ENCODE assay signal across 8 cellular contexts in the genomic region with DNA sequence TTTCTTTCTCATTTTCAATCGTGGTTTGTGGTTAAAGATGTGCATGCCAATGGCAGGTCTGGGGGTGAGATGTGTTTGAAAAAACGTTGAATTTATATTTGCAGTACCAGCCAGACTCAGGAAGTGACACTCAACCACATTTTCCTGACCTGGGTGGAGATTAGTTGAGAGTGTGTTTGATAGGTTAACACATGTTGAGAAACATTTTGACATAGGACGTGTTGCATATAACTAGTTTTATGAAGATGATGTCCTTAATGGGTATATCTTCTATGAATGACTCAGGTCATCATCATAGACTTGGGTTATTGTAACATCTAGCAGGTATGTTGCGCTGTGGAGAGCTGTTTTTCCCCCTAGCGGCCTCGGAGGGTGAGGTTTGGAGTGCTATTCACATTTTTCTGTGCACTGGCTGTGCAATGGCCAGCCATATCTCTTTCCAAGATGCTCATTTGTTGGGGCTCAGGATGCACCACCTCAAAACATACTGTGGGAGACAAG. TPM values are rescaled to one million over a fixed set of nuclear protein-coding genes. Genes with fewer than 3 reads are reported as not detected.
A peak's percentile ranks its signal among the peaks of the same experiment; 100 is the strongest.
DNase-seq lines count a peak whose midpoint lies in the region; ATAC-seq, FAIRE-seq and TF ChIP-seq lines count a peak whose summit lies in the region.

No MANE protein-coding gene starts in this region.

- H3K27ac ChIP-seq in HepG2 (ENCODE audit: extremely low read length, insufficient read depth, low read length), result no peak overlapping the region

- intact Hi-C loops in HepG2 (cut with micrococcal nuclease; ENCODE audit: unreplicated experiment), result loop anchor here (1.0 kb wide), 1 partner anchor 26 kb away; no protein-coding TSS in a partner anchor

- CTCF ChIA-PET in HepG2 (lab: Yijun Ruan, JAX; ENCODE audit: low intra/inter-chr PET ratio, low total read pairs), result interaction anchor here (1.2 to 1.8 kb wide), 3 partner anchors 26 to 277 kb away, joined by 3 to 5 read pairs (median 3); no protein-coding TSS in a partner anchor

- no peak for TF ChIP-seq RAD21 in HepG2 (CRISPR knock-in tag; IDR thresholded peaks at IDR 0.05)

- POLR2A ChIA-PET in HepG2 (lab: Yijun Ruan, JAX), result interaction anchor here (1.1 kb wide), 1 partner anchor 56 kb away, joined by 4 read pairs; no protein-coding TSS in a partner anchor

- FAIRE-seq in GM18507 (lab: Jason Lieb, UNC) (peak; percentile 94), HepG2 (lab: Jason Lieb, UNC) (no peak)

- peaks cover 5% of the 10 kb centered on the region; the same call in 1 of the 2 replicates for H3K4me1 ChIP-seq in HepG2 (ENCODE audit: insufficient read depth, low read length)

- peaks cover 0 to 2% of the 10 kb centered on the region in 2 experiments; a peak in 2 of 5 replicates for H3K27me3 ChIP-seq in HepG2 (ENCODE audit: control insufficient read depth in 1 of 2, insufficient read depth in 2 of 2, low read length in 2 of 2)

- WGBS in HepG2 (ENCODE audit: low lambda C conversion rate), result 1% methylated on average over 4 of the region's 6 CpGs

- H3K4me3 ChIP-seq in HepG2 (replicated peaks in 1 of 3; ENCODE audit: insufficient read depth in 1 of 3, low read depth in 2 of 3, low read length in 3 of 3), result no peak overlapping the region

- H2AFZ ChIP-seq in HepG2 (ENCODE audit: low read length), result no peak overlapping the region

- H3K9ac ChIP-seq in HepG2 (ENCODE audit: insufficient read depth, low read depth, low read length), result no peak overlapping the region

- H3K9me3 ChIP-seq in HepG2 (ENCODE audit: low read length), result no peaks in the 10 kb centered on the region

- TF ChIP-seq EP300 in HepG2 (IDR thresholded peaks at IDR 0.05; ENCODE audit: low read depth in 2 of 2, low read length in 2 of 2) (no peak), HepG2 (CRISPR knock-in tag; IDR thresholded peaks at IDR 0.05; ENCODE audit: borderline replicate concordance) (no peak)

- no peaks in the 10 kb centered on the region for H3K36me3 ChIP-seq in HepG2 (replicated peaks in 1 of 2; ENCODE audit: control insufficient read depth in 1 of 2, insufficient read depth in 2 of 2, low read length in 2 of 2)

- ATAC-seq in HG02763 (IDR thresholded peaks at IDR 0.05; ENCODE audit: unreplicated experiment) (peak; percentile 69), HepG2 (peak; percentile 98)

- no peak for TF ChIP-seq POLR2A in HepG2 (IDR thresholded peaks at IDR 0.05; ENCODE audit: insufficient read depth in 1 of 2, low read depth in 2 of 2, low read length in 2 of 2)

- in situ Hi-C loops in HepG2 (cut with HindIII; ENCODE audit: extremely low pct_ligation_motif_present, low pct_unique_long_range_greater_than_20kb), result no loop called here

- BruUV-seq in HepG2 (replicated peaks; lab: Mats Ljungman, UMichigan), result no TSS peak

- no peaks in the 10 kb centered on the region for H3K79me2 ChIP-seq in HepG2 (ENCODE audit: insufficient read depth, low read length)

- H3K4me2 ChIP-seq in HepG2 (ENCODE audit: low read depth, low read length), result no peak overlapping the region

- DNase-seq in GM18507 (ENCODE audit: extremely low spot score, insufficient read length, low read depth), result no peak
- DNase-seq in NK-92 (lab: John Stamatoyannopoulos, UW; ENCODE audit: unreplicated experiment), result peak; percentile 25
- peak; percentile 75 for DNase-seq in activated CD8-positive, alpha-beta memory T cell treated with anti-CD3 and anti-CD28 coated beads, Interleukin-2, amount 50 U/mL, for 4 hours
- peak; percentile 16 for DNase-seq in HepG2 (ENCODE audit: low spot score)
- no peak for DNase-seq in NCI-H146 treated with DMSO at 0.1 percent for 48 hours (lab: John Stamatoyannopoulos, UW; ENCODE audit: unreplicated experiment)
- DNase-seq in NCI-H510A (lab: John Stamatoyannopoulos, UW), result no peak
- no peak for DNase-seq in occipital lobe (lab: John Stamatoyannopoulos, UW)

- no peaks in the 10 kb centered on the region for H4K20me1 ChIP-seq in HepG2 (ENCODE audit: insufficient read depth, low read length)

- TF ChIP-seq CTCF in HepG2 (CRISPR knock-in tag; IDR thresholded peaks at IDR 0.05), result peak; percentile 57

TF ChIP-seq in HepG2, 621 proteins besides CTCF, POLR2A, EP300 and RAD21 (continues in another document):
- TF ChIP-seq ZNF350 (CRISPR knock-in tag; IDR thresholded peaks at IDR 0.05; ENCODE audit: borderline replicate concordance, low read depth) (no peak), FOXP1 (IDR thresholded peaks at IDR 0.05) (no peak), FOXP1 (CRISPR knock-in tag; IDR thresholded peaks at IDR 0.05) (no peak), STAG1 (CRISPR knock-in tag; IDR thresholded peaks at IDR 0.05) (0 out of 2 replicates have a peak, but pooled peaks have one; percentile 25), ZNF136 (CRISPR knock-in tag; IDR thresholded peaks at IDR 0.05; ENCODE audit: low read depth) (no peak), ZNF234 (CRISPR knock-in tag; conservative IDR thresholded peaks at IDR 0.05) (no peak)
- TF ChIP-seq, protein P1, sequence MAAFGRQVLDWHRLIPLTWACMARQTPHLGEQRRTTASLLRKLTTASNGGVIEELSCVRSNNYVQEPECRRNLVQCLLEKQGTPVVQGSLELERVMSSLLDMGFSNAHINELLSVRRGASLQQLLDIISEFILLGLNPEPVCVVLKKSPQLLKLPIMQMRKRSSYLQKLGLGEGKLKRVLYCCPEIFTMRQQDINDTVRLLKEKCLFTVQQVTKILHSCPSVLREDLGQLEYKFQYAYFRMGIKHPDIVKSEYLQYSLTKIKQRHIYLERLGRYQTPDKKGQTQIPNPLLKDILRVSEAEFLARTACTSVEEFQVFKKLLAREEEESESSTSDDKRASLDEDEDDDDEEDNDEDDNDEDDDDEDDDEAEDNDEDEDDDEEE (CRISPR knock-in tag; IDR thresholded peaks at IDR 0.05), result no peak

RNA-seq across cellular contexts. Expression of a gene that starts 21.7 kb away (rescaled TPM):
- total RNA-seq in HepG2 (2016; rRNA removed; fragmentation: Illumina TruSeq; extraction: Trizol) (not detected in 2 replicates), occipital lobe (6.1 TPM)
- total RNA-seq in HepG2 (2016; cell fraction: cytosol; rRNA removed; fragmentation: Illumina TruSeq; extraction: Trizol; ENCODE audit: low read depth), result not detected in 2 replicates
- total RNA-seq in HepG2 (2016; cell fraction: insoluble cytoplasmic fraction; rRNA removed; fragmentation: Illumina TruSeq; extraction: Trizol), result not detected in 2 replicates
- total RNA-seq in HepG2 (2016; cell fraction: membrane; rRNA removed; fragmentation: Illumina TruSeq; extraction: Trizol), result not detected in 2 replicates
- not detected in 2 replicates for total RNA-seq in HepG2 (2016; cell fraction: nucleus; rRNA removed; fragmentation: Illumina TruSeq; extraction: Trizol)
- not detected in 2 replicates for polyA plus RNA-seq in HepG2 (2011; rRNA removed)
- polyA plus RNA-seq in HepG2 (2011; cell fraction: cytosol; rRNA removed), result not detected in 2 replicates
- 0.02 TPM in 1 of 2 replicates, not detected in the other for polyA plus RNA-seq in HepG2 (2011; cell fraction: nucleus; rRNA removed)
- not detected in 2 replicates for polyA plus RNA-seq in HepG2 (2012)
- polyA plus RNA-seq in HepG2 (2016; cell fraction: cytosol; fragmentation: Illumina TruSeq; extraction: Trizol; ENCODE audit: low read depth), result not detected in 2 replicates
- not detected in 2 replicates for polyA plus RNA-seq in HepG2 (2016; cell fraction: insoluble cytoplasmic fraction; fragmentation: Illumina TruSeq; extraction: Trizol; ENCODE audit: low read depth)
- not detected in 2 replicates for polyA plus RNA-seq in HepG2 (2016; cell fraction: membrane; fragmentation: Illumina TruSeq; extraction: Trizol; ENCODE audit: low read depth)
- not detected in 2 replicates for polyA plus RNA-seq in HepG2 (2016; cell fraction: nucleus; fragmentation: Illumina TruSeq; extraction: Trizol; ENCODE audit: insufficient read depth, low read depth)
- polyA minus RNA-seq in HepG2 (2011; rRNA and poly(A)+ RNA removed; ENCODE audit: low replicate concordance), result 0.07 TPM in 1 of 2 replicates, not detected in the other
- not detected in 2 replicates for polyA minus RNA-seq in HepG2 (2011; cell fraction: cytosol; rRNA and poly(A)+ RNA removed)
- polyA minus RNA-seq in HepG2 (2011; cell fraction: nucleus; rRNA and poly(A)+ RNA removed), result not detected in 2 replicates

RNA-seq across cellular contexts. Expression of a gene that starts 53.5 kb away (rescaled TPM):
- total RNA-seq in HepG2 (2016; rRNA removed; fragmentation: Illumina TruSeq; extraction: Trizol), result 0.22 and 0.49 TPM in 2 replicates
- total RNA-seq in HepG2 (2016; cell fraction: cytosol; rRNA removed; fragmentation: Illumina TruSeq; extraction: Trizol; ENCODE audit: low read depth), result 0.30 and 0.62 TPM in 2 replicates
- 0.12 and 0.26 TPM in 2 replicates for total RNA-seq in HepG2 (2016; cell fraction: insoluble cytoplasmic fraction; rRNA removed; fragmentation: Illumina TruSeq; extraction: Trizol)
- 0.53 and 0.83 TPM in 2 replicates for total RNA-seq in HepG2 (2016; cell fraction: membrane; rRNA removed; fragmentation: Illumina TruSeq; extraction: Trizol)
- not detected in 2 replicates for total RNA-seq in HepG2 (2016; cell fraction: nucleus; rRNA removed; fragmentation: Illumina TruSeq; extraction: Trizol)
- polyA plus RNA-seq in HepG2 (2011; rRNA removed), result 0.09 and 0.10 TPM in 2 replicates
- polyA plus RNA-seq in HepG2 (2011; cell fraction: cytosol; rRNA removed), result 0.15 and 0.23 TPM in 2 replicates
- polyA plus RNA-seq in HepG2 (2011; cell fraction: nucleus; rRNA removed), result not detected in 2 replicates
- 0.16 and 0.30 TPM in 2 replicates for polyA plus RNA-seq in HepG2 (2012)
- polyA plus RNA-seq in HepG2 (2016; cell fraction: cytosol; fragmentation: Illumina TruSeq; extraction: Trizol; ENCODE audit: low read depth), result 0.53 and 0.61 TPM in 2 replicates
- polyA plus RNA-seq in HepG2 (2016; cell fraction: insoluble cytoplasmic fraction; fragmentation: Illumina TruSeq; extraction: Trizol; ENCODE audit: low read depth), result 0.44 TPM in 1 of 2 replicates, not detected in the other
- 0.40 and 0.46 TPM in 2 replicates for polyA plus RNA-seq in HepG2 (2016; cell fraction: membrane; fragmentation: Illumina TruSeq; extraction: Trizol; ENCODE audit: low read depth)
- 0.23 TPM in 1 of 2 replicates, not detected in the other for polyA plus RNA-seq in HepG2 (2016; cell fraction: nucleus; fragmentation: Illumina TruSeq; extraction: Trizol; ENCODE audit: insufficient read depth, low read depth)
- polyA minus RNA-seq in HepG2 (2011; rRNA and poly(A)+ RNA removed; ENCODE audit: low replicate concordance), result not detected in 2 replicates
- not detected in 2 replicates for polyA minus RNA-seq in HepG2 (2011; cell fraction: cytosol; rRNA and poly(A)+ RNA removed)
- 0.26 and 0.37 TPM in 2 replicates for polyA minus RNA-seq in HepG2 (2011; cell fraction: nucleus; rRNA and poly(A)+ RNA removed)
- 2.8 TPM for total RNA-seq in occipital lobe

Comparison
In these comparisons a context has a peak if more than half of its experiments do, and no peak if none do; other contexts are left out.
1. DNase-seq: peak in NK-92 (single experiment), activated CD8-positive, alpha-beta memory T cell treated with anti-CD3 and anti-CD28 coated beads, Interleukin-2, amount 50 U/mL, for 4 hours (single experiment) and HepG2 (single experiment); none in GM18507 (single experiment), NCI-H146 treated with DMSO at 0.1 percent for 48 hours (single experiment), NCI-H510A (single experiment) and occipital lobe (single experiment).